Comparison of ENCODE assay signal across 8 cellular contexts in the genomic region with DNA sequence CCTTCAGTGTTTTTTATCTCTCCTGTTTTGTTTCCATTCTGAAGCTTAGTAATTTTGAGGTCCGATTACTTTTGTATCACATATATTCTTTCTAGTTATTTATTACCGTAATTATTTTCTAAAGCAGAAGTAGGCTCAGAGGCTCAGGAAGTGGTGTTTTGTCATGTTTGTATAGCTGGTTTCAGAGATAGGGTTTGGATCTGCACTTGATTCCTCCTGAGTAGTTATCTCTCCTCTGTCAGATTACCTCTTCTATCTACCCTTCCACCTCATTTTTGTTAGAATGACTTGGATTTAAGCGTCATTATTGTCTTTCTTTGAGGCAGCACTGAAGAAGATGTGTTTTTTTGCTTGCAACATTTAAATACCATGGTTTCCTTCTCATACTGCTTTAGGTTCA.
DNase-seq lines count a peak whose midpoint lies in the region; ATAC-seq lines count a peak whose summit lies in the region.

No MANE protein-coding gene starts in this region.

- H3K27me3 Mint-ChIP-seq in activated naive CD4-positive, alpha-beta T cell treated with anti-CD3 and anti-CD28 coated beads, Interleukin-2, amount 10 ng/mL, durations not matched to agents 7 days and 5 days, result no peaks in the 10 kb centered on the region
- H3K27me3 Mint-ChIP-seq in stimulated activated memory B cell treated with anti-CD40 and anti-IgM and Interleukin-4, amounts not matched to agents 10 μg/mL and 1 μg/mL and 100 μg/mL, for 72 hours, result no peaks in the 10 kb centered on the region

- ATAC-seq in HG03064 (IDR thresholded peaks at IDR 0.05; ENCODE audit: low read depth, unreplicated experiment), result peak; percentile 57
- peak; percentile 68 for ATAC-seq in stimulated activated memory B cell treated with anti-CD40 and anti-IgM and Interleukin-4, amounts not matched to agents 10 μg/mL and 1 μg/mL and 100 μg/mL, for 72 hours

- peaks cover 11% of the 10 kb centered on the region for H3K4me1 Mint-ChIP-seq in activated naive CD4-positive, alpha-beta T cell treated with anti-CD3 and anti-CD28 coated beads, Interleukin-2, amount 10 ng/mL, durations not matched to agents 7 days and 5 days
- peaks cover 15% of the 10 kb centered on the region for H3K4me1 Mint-ChIP-seq in stimulated activated memory B cell treated with anti-CD40 and anti-IgM and Interleukin-4, amounts not matched to agents 10 μg/mL and 1 μg/mL and 100 μg/mL, for 72 hours

- no peaks in the 10 kb centered on the region for H3K9me3 Mint-ChIP-seq in activated naive CD4-positive, alpha-beta T cell treated with anti-CD3 and anti-CD28 coated beads, Interleukin-2, amount 10 ng/mL, durations not matched to agents 7 days and 5 days
- H3K9me3 Mint-ChIP-seq in stimulated activated memory B cell treated with anti-CD40 and anti-IgM and Interleukin-4, amounts not matched to agents 10 μg/mL and 1 μg/mL and 100 μg/mL, for 72 hours, result no peaks in the 10 kb centered on the region

- no peak for DNase-seq in activated naive CD4-positive, alpha-beta T cell treated with anti-CD3 and anti-CD28 coated beads, Interleukin-2, amount 10 ng/mL, durations not matched to agents 7 days and 5 days
- DNase-seq in activated naive CD4-positive, alpha-beta T cell treated with anti-CD3 and anti-CD28 coated beads, Interleukin-2, amount 50 U/mL, for 16 hours, result no peak
- peak; percentile 70 for DNase-seq in OCI-M1 (lab: John Stamatoyannopoulos, UW)
- DNase-seq in HPDE6-E6E7 (ENCODE audit: extremely low spot score), result no peak
- no peak for DNase-seq in DMS79 (lab: John Stamatoyannopoulos, UW)
- DNase-seq in 8988T, result no peak

- no peak overlapping the region for H3K4me3 Mint-ChIP-seq in activated naive CD4-positive, alpha-beta T cell treated with anti-CD3 and anti-CD28 coated beads, Interleukin-2, amount 10 ng/mL, durations not matched to agents 7 days and 5 days
- H3K4me3 Mint-ChIP-seq in stimulated activated memory B cell treated with anti-CD40 and anti-IgM and Interleukin-4, amounts not matched to agents 10 μg/mL and 1 μg/mL and 100 μg/mL, for 72 hours, result no peak overlapping the region

- H3K27ac Mint-ChIP-seq in activated naive CD4-positive, alpha-beta T cell treated with anti-CD3 and anti-CD28 coated beads, Interleukin-2, amount 10 ng/mL, durations not matched to agents 7 days and 5 days, result peak overlapping the region; percentile 4
- H3K27ac Mint-ChIP-seq in stimulated activated memory B cell treated with anti-CD40 and anti-IgM and Interleukin-4, amounts not matched to agents 10 μg/mL and 1 μg/mL and 100 μg/mL, for 72 hours, result peak overlapping the region; percentile 31

- peaks cover 3% of the 10 kb centered on the region for H3K36me3 Mint-ChIP-seq in activated naive CD4-positive, alpha-beta T cell treated with anti-CD3 and anti-CD28 coated beads, Interleukin-2, amount 10 ng/mL, durations not matched to agents 7 days and 5 days
- H3K36me3 Mint-ChIP-seq in stimulated activated memory B cell treated with anti-CD40 and anti-IgM and Interleukin-4, amounts not matched to agents 10 μg/mL and 1 μg/mL and 100 μg/mL, for 72 hours, result peaks cover 17% of the 10 kb centered on the region

- CTCF ChIA-PET in activated naive CD4-positive, alpha-beta T cell treated with anti-CD3 and anti-CD28 coated beads, Interleukin-2, amount 10 ng/mL, durations not matched to agents 7 days and 5 days (lab: Charles Lee), result interaction anchor here (0.6 to 2.7 kb wide), 12 partner anchors 10 to 577 kb away, joined by 3 to 49 read pairs (median 4); no protein-coding TSS in a partner anchor
